15 cellular contexts compared by ENCODE assay signal in genomic region chr1:52424757-52425265, GRCh38. TPM values are rescaled to one million over a fixed set of nuclear protein-coding genes. Genes with fewer than 3 reads are reported as not detected.
DNase-seq lines count a peak whose midpoint lies in the region; ATAC-seq and TF ChIP-seq lines count a peak whose summit lies in the region.
"Had no signal": no experiment of that assay in that cellular context is flagged by ENCODE, and none has a peak within 500 bp of the region (broad histone marks: within the 10 kb centered on the region; RNA-seq: fewer than 3 reads in every experiment).

No MANE protein-coding gene starts in this region.

- no peak overlapping the region for H3K4ac ChIP-seq in H9 (ENCODE audit: low read depth, low read length)

- no peak overlapping the region for H2AK5ac ChIP-seq in H9 (ENCODE audit: insufficient read length, low read length)

- peak overlapping the region; percentile 99 for H3K27ac Mint-ChIP-seq in CD8-positive, alpha-beta T cell
- H3K27ac Mint-ChIP-seq in H9, result peak overlapping the region in 2 of 3 experiments; percentile 8 to 12; a peak in 2 of 7 replicates
- H3K27ac Mint-ChIP-seq in activated CD4-positive, alpha-beta memory T cell treated with anti-CD3 and anti-CD28 coated beads for 36 hours, result peak overlapping the region; percentile 77
- H3K27ac Mint-ChIP-seq in immature natural killer cell, result peak overlapping the region; percentile 87 to 98 (median 94)

- H2BK5ac ChIP-seq in H9 (ENCODE audit: insufficient read length, low read length), result no peak overlapping the region

- H4K5ac ChIP-seq in H9 (ENCODE audit: insufficient read length, low read depth, low read length), result no peak overlapping the region

- TF ChIP-seq CTCF in CD8-positive, alpha-beta T cell (IDR thresholded peaks at IDR 0.05), result no peak
- TF ChIP-seq CTCF in H9 (conservative IDR thresholded peaks at IDR 0.05), result no peak

- no peak overlapping the region for H2AFZ ChIP-seq in H9 (ENCODE audit: low read length)

- no peak overlapping the region for H3K4me3 ChIP-seq in CD8-positive, alpha-beta T cell (ENCODE audit: low read depth, low read length)
- H3K4me3 ChIP-seq: body of pancreas, HAP-1, upper lobe of left lung had no signal

- H3K79me1 ChIP-seq in H9 (ENCODE audit: insufficient read depth, low read depth, low read length, poor library complexity, severe bottlenecking), result no peaks in the 10 kb centered on the region

- no peak overlapping the region for H3K23ac ChIP-seq in H9 (ENCODE audit: insufficient read length, low read depth, low read length)

- intact Hi-C loops in CD8-positive, alpha-beta T cell (cut with DNase I, micrococcal nuclease), result loop anchor here (1.0 to 10.0 kb wide), 6 partner anchors 21 to 262 kb away; partner anchors contain the start of genes ORC1 (in 2 of the 2), PRPF38A (in 2 of the 2), TUT4 (in 2 of the 2) and CC2D1B (in 1 of the 2)
- intact Hi-C loops in activated CD4-positive, alpha-beta memory T cell treated with anti-CD3 and anti-CD28 coated beads for 36 hours (cut with micrococcal nuclease), result loop anchor here (1.0 to 5.0 kb wide), 4 partner anchors 21 to 207 kb away; partner anchors contain the start of genes ORC1, PRPF38A, SHISAL2A and TUT4

- H2BK15ac ChIP-seq in H9 (ENCODE audit: low read depth, low read length), result no peak overlapping the region

- no peaks in the 10 kb centered on the region for H3K27me3 Mint-ChIP-seq in CD8-positive, alpha-beta T cell (ENCODE audit: low read depth)
- H3K27me3 Mint-ChIP-seq in H9 (ENCODE audit: low read depth), result no peaks in the 10 kb centered on the region
- no peaks in the 10 kb centered on the region for H3K27me3 Mint-ChIP-seq in activated CD4-positive, alpha-beta memory T cell treated with anti-CD3 and anti-CD28 coated beads for 36 hours
- peaks cover 0 to 7% (median 0%) of the 10 kb centered on the region in 3 donors for H3K27me3 Mint-ChIP-seq in immature natural killer cell (ENCODE audit: low read depth in 3 of 3)

- no peak overlapping the region for H3K18ac ChIP-seq in H9 (ENCODE audit: insufficient read length, low read depth, low read length)

- WGBS in H9 (ENCODE audit: extremely low coverage, insufficient read length, low lambda C conversion rate), result 100% methylated on average over 1 of the region's 2 CpGs

- H3K27ac ChIP-seq in CD8-positive, alpha-beta T cell (ENCODE audit: low read depth, low read length), result peak overlapping the region; percentile 60
- H3K27ac ChIP-seq in H9 (ENCODE audit: insufficient read length, low read depth, low read length), result no peak overlapping the region
- H3K27ac ChIP-seq: body of pancreas had no signal

- H3K56ac ChIP-seq in H9 (ENCODE audit: insufficient read length, low read depth, low read length), result no peak overlapping the region

- no peak overlapping the region for H4K91ac ChIP-seq in H9 (ENCODE audit: insufficient read length, low read depth, low read length)

- no peak for ATAC-seq in CD8-positive, alpha-beta T cell
- ATAC-seq in left lobe of liver, result no peak
- ATAC-seq: body of pancreas, HepG2 had no signal

- H2BK120ac ChIP-seq in H9 (ENCODE audit: low read depth, low read length, poor library complexity, severe bottlenecking), result no peak overlapping the region

- no peak overlapping the region for H4K8ac ChIP-seq in H9 (replicated peaks; ENCODE audit: insufficient read length, low read depth, low read length)

- no peak for DNase-seq in CD8-positive, alpha-beta T cell
- DNase-seq in H9 (no peak), immature natural killer cell (no peak), DMS153 (lab: John Stamatoyannopoulos, UW) (no peak), NCI-H526 (lab: John Stamatoyannopoulos, UW) (no peak), NCI-H1417 (lab: John Stamatoyannopoulos, UW) (no peak), left lobe of liver (ENCODE audit: low spot score) (no peak)
- DNase-seq in activated CD4-positive, alpha-beta memory T cell treated with anti-CD3 and anti-CD28 coated beads for 36 hours, result no peak
- DNase-seq: body of pancreas, DMS 273 treated with DMSO at 0.1 percent for 48 hours, hypothalamus, NCI-H2029 treated with DMSO at 0.1 percent for 48 hours, upper lobe of left lung had no signal

- no peak overlapping the region for H3K14ac ChIP-seq in H9 (ENCODE audit: insufficient read depth, low read length)

- H3K9me3 ChIP-seq in CD8-positive, alpha-beta T cell (ENCODE audit: low read length), result no peaks in the 10 kb centered on the region
- H3K9me3 ChIP-seq in H9 (ENCODE audit: control insufficient read depth, low read depth, low read length), result no peaks in the 10 kb centered on the region
- H3K9me3 ChIP-seq: body of pancreas, HAP-1, upper lobe of left lung had no signal

- H3K4me1 Mint-ChIP-seq in CD8-positive, alpha-beta T cell (ENCODE audit: low read depth), result peaks cover 36% of the 10 kb centered on the region
- H3K4me1 Mint-ChIP-seq in H9 (peaks cover 7% of the 10 kb centered on the region in 2 experiments; a peak in 3 of 4 replicates), immature natural killer cell (peaks cover 18 to 33% of the 10 kb centered on the region in 2 donors)
- peaks cover 39% of the 10 kb centered on the region for H3K4me1 Mint-ChIP-seq in activated CD4-positive, alpha-beta memory T cell treated with anti-CD3 and anti-CD28 coated beads for 36 hours (ENCODE audit: low read depth)

- H3K79me2 ChIP-seq in H9 (ENCODE audit: insufficient read depth, low read length), result no peaks in the 10 kb centered on the region

- peak overlapping the region; percentile 44 for H3K4me3 Mint-ChIP-seq in CD8-positive, alpha-beta T cell
- no peak overlapping the region for H3K4me3 Mint-ChIP-seq in H9
- H3K4me3 Mint-ChIP-seq in activated CD4-positive, alpha-beta memory T cell treated with anti-CD3 and anti-CD28 coated beads for 36 hours, result no peak overlapping the region
- H3K4me3 Mint-ChIP-seq in immature natural killer cell, result peak overlapping the region in 2 of 5 donors; percentile 9 to 60

- H3T11ph ChIP-seq in H9 (ENCODE audit: low read length), result no peak overlapping the region

- POLR2A ChIA-PET in CD8-positive, alpha-beta T cell (lab: Charles Lee), result interaction anchor here (1.0 to 2.4 kb wide), 8 partner anchors 16 to 279 kb away, joined by 3 to 21 read pairs (median 4); partner anchors contain the start of genes CC2D1B, ORC1 and PRPF38A
- POLR2A ChIA-PET in activated CD4-positive, alpha-beta memory T cell treated with anti-CD3 and anti-CD28 coated beads for 36 hours (lab: Charles Lee), result interaction anchor here (2.0 kb wide), 1 partner anchor 21 kb away, joined by 12 read pairs; the partner anchor contains the start of genes ORC1 and PRPF38A

- peaks cover 51% of the 10 kb centered on the region for H3K36me3 Mint-ChIP-seq in CD8-positive, alpha-beta T cell
- H3K36me3 Mint-ChIP-seq in H9 (ENCODE audit: insufficient read depth in 1 of 3, low read depth in 3 of 3), result peaks cover 9 to 43% (median 23%) of the 10 kb centered on the region in 3 experiments; a peak in 6 of 7 replicates
- peaks cover 20% of the 10 kb centered on the region for H3K36me3 Mint-ChIP-seq in activated CD4-positive, alpha-beta memory T cell treated with anti-CD3 and anti-CD28 coated beads for 36 hours
- peaks cover 6 to 12% (median 10%) of the 10 kb centered on the region in 3 donors for H3K36me3 Mint-ChIP-seq in immature natural killer cell

- no peak overlapping the region for H3K4me2 ChIP-seq in H9 (ENCODE audit: insufficient read depth, insufficient read length, low read length)

- no peak overlapping the region for H2BK20ac ChIP-seq in H9 (ENCODE audit: low read depth, low read length, poor library complexity, severe bottlenecking)

- peaks cover 38% of the 10 kb centered on the region for H3K4me1 ChIP-seq in CD8-positive, alpha-beta T cell (ENCODE audit: insufficient read depth, low read length)
- no peaks in the 10 kb centered on the region for H3K4me1 ChIP-seq in H9 (ENCODE audit: insufficient read depth, low read length)
- H3K4me1 ChIP-seq: body of pancreas had no signal

- H3K23me2 ChIP-seq in H9 (ENCODE audit: insufficient read length, low read depth, low read length, poor library complexity, severe bottlenecking), result no peaks in the 10 kb centered on the region

- H4K20me1 ChIP-seq in H9 (ENCODE audit: control insufficient read depth, insufficient read depth, insufficient read length), result no peaks in the 10 kb centered on the region

- no peak overlapping the region for H3K9ac ChIP-seq in H9 (ENCODE audit: extremely low read depth, insufficient read length, low read length)

- H3K27me3 ChIP-seq in CD8-positive, alpha-beta T cell (ENCODE audit: insufficient read depth, low read length), result no peaks in the 10 kb centered on the region
- H3K27me3 ChIP-seq in H9 (ENCODE audit: insufficient read depth, low read length), result no peaks in the 10 kb centered on the region
- H3K27me3 ChIP-seq: body of pancreas, upper lobe of left lung had no signal

- no peaks in the 10 kb centered on the region for H3K9me3 Mint-ChIP-seq in CD8-positive, alpha-beta T cell
- H3K9me3 Mint-ChIP-seq in H9, result no peaks in the 10 kb centered on the region
- H3K9me3 Mint-ChIP-seq in activated CD4-positive, alpha-beta memory T cell treated with anti-CD3 and anti-CD28 coated beads for 36 hours, result no peaks in the 10 kb centered on the region
- no peaks in the 10 kb centered on the region for H3K9me3 Mint-ChIP-seq in immature natural killer cell

- H3K36me3 ChIP-seq in CD8-positive, alpha-beta T cell (ENCODE audit: insufficient read depth, low read length), result no peaks in the 10 kb centered on the region

- CTCF ChIA-PET in CD8-positive, alpha-beta T cell (lab: Charles Lee), result interaction anchor here (0.8 to 1.7 kb wide), 4 partner anchors 60 to 261 kb away, joined by 3 to 6 read pairs (median 4); partner anchors contain the start of genes SHISAL2A and TUT4
- CTCF ChIA-PET in activated CD4-positive, alpha-beta memory T cell treated with anti-CD3 and anti-CD28 coated beads for 36 hours (lab: Charles Lee), result interaction anchor here (1.0 to 1.6 kb wide), 2 partner anchors 11 to 21 kb away, joined by 4 to 10 read pairs; partner anchors contain the start of genes ORC1 and PRPF38A

- no peak overlapping the region for H2BK12ac ChIP-seq in H9 (ENCODE audit: insufficient read length, low read depth, low read length)

RNA-seq across cellular contexts. Expression of gene PRPF38A, which starts 20.4 kb away (rescaled TPM):
- 10 to 100 TPM; 52.2 to 62.0 TPM for total RNA-seq in CD8-positive, alpha-beta T cell
- 87.2 and 89.9 TPM in 2 replicates for total RNA-seq in H9 (2021)
- 10 to 100 TPM; 74.6 to 79.7 TPM for total RNA-seq in activated CD4-positive, alpha-beta memory T cell treated with anti-CD3 and anti-CD28 coated beads for 36 hours
- 10 to 100 TPM; 34.3 to 56.6 (median 42.0) TPM for polyA plus RNA-seq in immature natural killer cell
- total RNA-seq in left lobe of liver, result 11.8 TPM

RNA-seq across cellular contexts. Expression of gene ORC1, which starts 20.6 kb away (rescaled TPM):
- 1 to 10 TPM; 1.2 to 1.3 TPM for total RNA-seq in CD8-positive, alpha-beta T cell
- total RNA-seq in H9 (2021) (44.3 and 46.4 TPM in 2 replicates), left lobe of liver (0.38 TPM)
- 10 to 100 TPM; 42.5 to 43.0 TPM for total RNA-seq in activated CD4-positive, alpha-beta memory T cell treated with anti-CD3 and anti-CD28 coated beads for 36 hours
- polyA plus RNA-seq in immature natural killer cell, result 1 to 10 TPM in 1 of 3 donors, under 1 TPM in 2; 0.46 to 1.2 (median 0.58) TPM

RNA-seq across cellular contexts. Expression of gene CC2D1B, which starts 58.8 kb away (rescaled TPM):
- 10 to 100 TPM; 38.8 to 40.6 TPM for total RNA-seq in CD8-positive, alpha-beta T cell
- total RNA-seq in H9 (2021), result 21.7 and 24.3 TPM in 2 replicates
- 10 to 100 TPM; 27.1 to 33.1 TPM for total RNA-seq in activated CD4-positive, alpha-beta memory T cell treated with anti-CD3 and anti-CD28 coated beads for 36 hours
- 10 to 100 TPM in 1 of 3 donors, 1 to 10 TPM in 2; 4.6 to 15.5 (median 4.8) TPM for polyA plus RNA-seq in immature natural killer cell
- 14.5 TPM for total RNA-seq in left lobe of liver

Comparison
In these comparisons a context has a peak if more than half of its experiments do, and no peak if none do; other contexts are left out.
1. H3K27ac Mint-ChIP-seq: peak in every context shown above with its lines; median percentile 99 in CD8-positive, alpha-beta T cell; 94 in immature natural killer cell; 77 in activated CD4-positive, alpha-beta memory T cell treated with anti-CD3 and anti-CD28 coated beads for 36 hours; 10 in H9.
2. RNA of gene ORC1, which starts 20.6 kb away (total RNA-seq): 44.3 to 46.4 TPM in H9 and 42.5 to 43.0 TPM in activated CD4-positive, alpha-beta memory T cell treated with anti-CD3 and anti-CD28 coated beads for 36 hours; 1.2 to 1.3 TPM in CD8-positive, alpha-beta T cell and 0.38 TPM in left lobe of liver (single experiment); every median in the first group is over 10 times any median in the second.